37 cellular contexts compared by ENCODE assay signal in the genomic region with DNA sequence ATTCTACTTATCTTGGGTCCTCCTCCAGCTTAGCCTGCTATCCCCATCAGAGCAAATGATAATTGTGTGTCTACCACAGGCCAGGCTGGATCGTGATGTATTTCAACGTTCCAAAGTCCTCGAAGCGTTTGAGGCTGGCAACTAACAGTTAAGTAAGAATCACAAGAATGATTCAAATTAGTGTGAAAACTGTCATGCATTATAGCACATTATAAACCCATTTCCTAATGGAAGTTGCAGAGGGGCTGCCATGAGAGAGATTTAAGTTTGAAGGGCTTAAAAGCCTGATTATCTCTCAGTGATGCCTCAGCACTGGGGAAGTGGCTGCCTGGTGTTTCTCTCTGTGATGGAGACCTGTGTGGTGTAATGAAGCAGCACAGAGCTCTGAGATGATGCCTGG.
"Had no signal": no experiment of that assay in that cellular context is flagged by ENCODE, and none has a peak within 500 bp of the region (broad histone marks: within the 10 kb centered on the region; RNA-seq: fewer than 3 reads in every experiment).

No MANE protein-coding gene starts in this region.

- H3K27ac Mint-ChIP-seq: activated CD4-positive, alpha-beta memory T cell treated with anti-CD3 and anti-CD28 coated beads, Interleukin-2, amount 10 ng/mL, durations not matched to agents 7 days and 5 days; activated CD4-positive, alpha-beta T cell treated with anti-CD3 and anti-CD28 coated beads for 36 hours; activated CD4-positive, alpha-beta T cell treated with anti-CD3 and anti-CD28 coated beads, Interleukin-2, amount 10 ng/mL, durations not matched to agents 7 days and 5 days; activated CD8-positive, alpha-beta memory T cell treated with anti-CD3 and anti-CD28 coated beads, Interleukin-2, amount 10 ng/mL, durations not matched to agents 7 days and 5 days; activated CD8-positive, alpha-beta T cell treated with anti-CD3 and anti-CD28 coated beads, Interleukin-2, amount 10 ng/mL, durations not matched to agents 7 days and 5 days; activated naive CD4-positive, alpha-beta T cell treated with anti-CD3 and anti-CD28 coated beads for 36 hours; activated naive CD4-positive, alpha-beta T cell treated with anti-CD3 and anti-CD28 coated beads, Interleukin-2, amount 50 U/mL, for 72 hours; activated naive CD8-positive, alpha-beta T cell treated with anti-CD3 and anti-CD28 coated beads, Interleukin-2, amount 10 ng/mL, durations not matched to agents 7 days and 5 days; activated naive CD8-positive, alpha-beta T cell treated with anti-CD3 and anti-CD28 coated beads, Interleukin-2, amount 50 U/mL, for 24 hours; activated T-cell treated with anti-CD3 and anti-CD28 coated beads, Interleukin-2, amount 50 U/mL, for 24 hours; T-helper 1 cell treated with Interleukin-12 subunit alpha and Interleukin-12 subunit beta and Interleukin-4 antibody, amounts not matched to agents 30 μg/mL and 1 μg/mL, for 36 hours; T-helper 2 cell treated with Interferon-gamma antibody and Interleukin-4, amounts not matched to agents 5 μg/mL and 100 μg/mL, for 36 hours; WTC11 had no signal

- H3K36me3 Mint-ChIP-seq: activated CD8-positive, alpha-beta memory T cell treated with anti-CD3 and anti-CD28 coated beads, Interleukin-2, amount 10 ng/mL, durations not matched to agents 7 days and 5 days; activated naive CD4-positive, alpha-beta T cell treated with anti-CD3 and anti-CD28 coated beads, Interleukin-2, amount 50 U/mL, for 72 hours; activated naive CD8-positive, alpha-beta T cell treated with anti-CD3 and anti-CD28 coated beads, Interleukin-2, amount 10 ng/mL, durations not matched to agents 7 days and 5 days; brain; WTC11 had no signal

- H3K4me1 ChIP-seq: ascending aorta had no signal

- H3K4me3 ChIP-seq: ascending aorta, cardiac muscle cell had no signal

- H3K4me3 Mint-ChIP-seq: activated CD4-positive, alpha-beta memory T cell treated with anti-CD3 and anti-CD28 coated beads, Interleukin-2, amount 10 ng/mL, durations not matched to agents 7 days and 5 days; activated CD4-positive, alpha-beta T cell treated with anti-CD3 and anti-CD28 coated beads for 36 hours; activated CD4-positive, alpha-beta T cell treated with anti-CD3 and anti-CD28 coated beads, Interleukin-2, amount 10 ng/mL, durations not matched to agents 7 days and 5 days; activated CD8-positive, alpha-beta memory T cell treated with anti-CD3 and anti-CD28 coated beads, Interleukin-2, amount 10 ng/mL, durations not matched to agents 7 days and 5 days; activated CD8-positive, alpha-beta T cell treated with anti-CD3 and anti-CD28 coated beads, Interleukin-2, amount 10 ng/mL, durations not matched to agents 7 days and 5 days; activated naive CD4-positive, alpha-beta T cell treated with anti-CD3 and anti-CD28 coated beads for 36 hours; activated naive CD8-positive, alpha-beta T cell treated with anti-CD3 and anti-CD28 coated beads, Interleukin-2, amount 10 ng/mL, durations not matched to agents 7 days and 5 days; activated naive CD8-positive, alpha-beta T cell treated with anti-CD3 and anti-CD28 coated beads, Interleukin-2, amount 50 U/mL, for 24 hours; activated T-cell treated with anti-CD3 and anti-CD28 coated beads, Interleukin-2, amount 50 U/mL, for 24 hours; brain; central memory CD8-positive, alpha-beta T cell; T-helper 1 cell treated with Interleukin-12 subunit alpha and Interleukin-12 subunit beta and Interleukin-4 antibody, amounts not matched to agents 30 μg/mL and 1 μg/mL, for 36 hours; T-helper 2 cell treated with Interferon-gamma antibody and Interleukin-4, amounts not matched to agents 5 μg/mL and 100 μg/mL, for 36 hours; WTC11 had no signal

- H3K36me3 ChIP-seq: ascending aorta, cardiac muscle cell had no signal

- H3K27me3 ChIP-seq: ascending aorta, cardiac muscle cell had no signal

- H3K27ac ChIP-seq: ascending aorta, cardiac muscle cell, VCaP had no signal

- DNase-seq: activated CD4-positive, alpha-beta memory T cell treated with anti-CD3 and anti-CD28 coated beads, Interleukin-2, amount 10 ng/mL, durations not matched to agents 7 days and 5 days; activated CD4-positive, alpha-beta T cell treated with anti-CD3 and anti-CD28 coated beads for 1 hour; activated CD4-positive, alpha-beta T cell treated with anti-CD3 and anti-CD28 coated beads for 36 hours; activated CD4-positive, alpha-beta T cell treated with anti-CD3 and anti-CD28 coated beads for 48 hours; activated CD4-positive, alpha-beta T cell treated with anti-CD3 and anti-CD28 coated beads, Interleukin-2, amount 10 ng/mL, durations not matched to agents 7 days and 5 days; activated CD4-positive, alpha-beta T cell treated with anti-CD3 and anti-CD28 coated beads, Interleukin-2, amount 50 U/mL, for 48 hours; activated CD4-positive, CD25-positive, alpha-beta regulatory T cell; activated CD8-positive, alpha-beta memory T cell treated with anti-CD3 and anti-CD28 coated beads for 24 hours; activated CD8-positive, alpha-beta memory T cell treated with anti-CD3 and anti-CD28 coated beads, Interleukin-2, amount 10 ng/mL, durations not matched to agents 7 days and 5 days; activated CD8-positive, alpha-beta memory T cell treated with anti-CD3 and anti-CD28 coated beads, Interleukin-2, amount 50 U/mL, for 48 hours; activated CD8-positive, alpha-beta T cell treated with anti-CD3 and anti-CD28 coated beads, Interleukin-2, amount 10 ng/mL, durations not matched to agents 7 days and 5 days; activated effector memory CD4-positive, alpha-beta T cell treated with anti-CD3 and anti-CD28 coated beads, Interleukin-2, amount 50 U/mL, for 16 hours; activated gamma-delta T cell treated with Interleukin-2 at 50 U/mL for 16 hours; activated naive CD4-positive, alpha-beta T cell; activated naive CD4-positive, alpha-beta T cell treated with anti-CD3 and anti-CD28 coated beads for 36 hours; activated naive CD4-positive, alpha-beta T cell treated with anti-CD3 and anti-CD28 coated beads, Interleukin-2, amount 50 U/mL, for 16 hours; activated naive CD8-positive, alpha-beta T cell treated with anti-CD3 and anti-CD28 coated beads, Interleukin-2, amount 10 ng/mL, durations not matched to agents 7 days and 5 days; activated naive CD8-positive, alpha-beta T cell treated with anti-CD3 and anti-CD28 coated beads, Interleukin-2, amount 50 U/mL, for 24 hours; activated T-cell treated with anti-CD3 and anti-CD28 coated beads, Interleukin-2, amount 50 U/mL, for 24 hours; activated T-cell treated with anti-CD3 and anti-CD28 coated beads, Interleukin-2, amount 50 U/mL, for 48 hours; amygdala; anterior cingulate cortex; caudate nucleus; cerebellar nuclear complex; T-helper 1 cell; T-helper 2 cell; T-helper 9 cell had no signal

- H3K9me3 ChIP-seq: ascending aorta had no signal

- H3K4me1 Mint-ChIP-seq: activated CD4-positive, alpha-beta memory T cell treated with anti-CD3 and anti-CD28 coated beads, Interleukin-2, amount 10 ng/mL, durations not matched to agents 7 days and 5 days; activated CD4-positive, alpha-beta T cell treated with anti-CD3 and anti-CD28 coated beads for 36 hours; activated CD4-positive, alpha-beta T cell treated with anti-CD3 and anti-CD28 coated beads, Interleukin-2, amount 10 ng/mL, durations not matched to agents 7 days and 5 days; activated CD8-positive, alpha-beta memory T cell treated with anti-CD3 and anti-CD28 coated beads, Interleukin-2, amount 10 ng/mL, durations not matched to agents 7 days and 5 days; activated naive CD8-positive, alpha-beta T cell treated with anti-CD3 and anti-CD28 coated beads, Interleukin-2, amount 10 ng/mL, durations not matched to agents 7 days and 5 days; activated naive CD8-positive, alpha-beta T cell treated with anti-CD3 and anti-CD28 coated beads, Interleukin-2, amount 50 U/mL, for 24 hours; central memory CD8-positive, alpha-beta T cell; WTC11 had no signal

- H3K9me3 Mint-ChIP-seq: activated CD4-positive, alpha-beta memory T cell treated with anti-CD3 and anti-CD28 coated beads, Interleukin-2, amount 10 ng/mL, durations not matched to agents 7 days and 5 days; central memory CD8-positive, alpha-beta T cell; T-helper 1 cell treated with Interleukin-12 subunit alpha and Interleukin-12 subunit beta and Interleukin-4 antibody, amounts not matched to agents 30 μg/mL and 1 μg/mL, for 36 hours; T-helper 2 cell treated with Interferon-gamma antibody and Interleukin-4, amounts not matched to agents 5 μg/mL and 100 μg/mL, for 36 hours had no signal

- ATAC-seq: activated CD4-positive, alpha-beta T cell treated with anti-CD3 and anti-CD28 coated beads for 36 hours; activated CD4-positive, CD25-positive, alpha-beta regulatory T cell treated with anti-CD3 and anti-CD28 coated beads, Interleukin-2, amount 50 U/mL, for 24 hours; activated CD8-positive, alpha-beta memory T cell treated with anti-CD3 and anti-CD28 coated beads, Interleukin-2, amount 10 ng/mL, durations not matched to agents 7 days and 5 days; activated CD8-positive, alpha-beta T cell treated with anti-CD3 and anti-CD28 coated beads, Interleukin-2, amount 10 ng/mL, durations not matched to agents 7 days and 5 days; activated naive CD4-positive, alpha-beta T cell treated with anti-CD3 and anti-CD28 coated beads, Interleukin-2, amount 50 U/mL, for 72 hours; activated naive CD8-positive, alpha-beta T cell treated with anti-CD3 and anti-CD28 coated beads, Interleukin-2, amount 50 U/mL, for 24 hours; WTC11 had no signal
